1 cellular context compared by ENCODE assay signal in genomic region chr11:9681583-9682372, GRCh38.
TF ChIP-seq lines count a peak whose summit lies in the region.

No MANE protein-coding gene starts in this region.

TF ChIP-seq in GM23338, 12 proteins besides CTCF, POLR2A, EP300 and RAD21 (continued from another document):
- no peak for TF ChIP-seq ZNF462 (CRISPR knock-in tag; IDR thresholded peaks at IDR 0.05)
- TF ChIP-seq ZNF114 (CRISPR knock-in tag; IDR thresholded peaks at IDR 0.05), result no peak
- no peak for TF ChIP-seq EZH2 (IDR thresholded peaks at IDR 0.05; ENCODE audit: low read depth, unreplicated experiment)
- no peak for TF ChIP-seq JUNB (IDR thresholded peaks at IDR 0.05; ENCODE audit: unreplicated experiment)
- TF ChIP-seq CREB1 (CRISPR knock-in tag; IDR thresholded peaks at IDR 0.05; ENCODE audit: low read depth), result no peak
- TF ChIP-seq NANOG (IDR thresholded peaks at IDR 0.05; ENCODE audit: borderline replicate concordance), result no peak
- no peak for TF ChIP-seq REST (IDR thresholded peaks at IDR 0.05; ENCODE audit: unreplicated experiment)
- TF ChIP-seq ZNF331 (CRISPR knock-in tag; IDR thresholded peaks at IDR 0.05; ENCODE audit: low read depth), result no peak
